ENCODE assay signal across 8 cellular contexts in the genomic region with DNA sequence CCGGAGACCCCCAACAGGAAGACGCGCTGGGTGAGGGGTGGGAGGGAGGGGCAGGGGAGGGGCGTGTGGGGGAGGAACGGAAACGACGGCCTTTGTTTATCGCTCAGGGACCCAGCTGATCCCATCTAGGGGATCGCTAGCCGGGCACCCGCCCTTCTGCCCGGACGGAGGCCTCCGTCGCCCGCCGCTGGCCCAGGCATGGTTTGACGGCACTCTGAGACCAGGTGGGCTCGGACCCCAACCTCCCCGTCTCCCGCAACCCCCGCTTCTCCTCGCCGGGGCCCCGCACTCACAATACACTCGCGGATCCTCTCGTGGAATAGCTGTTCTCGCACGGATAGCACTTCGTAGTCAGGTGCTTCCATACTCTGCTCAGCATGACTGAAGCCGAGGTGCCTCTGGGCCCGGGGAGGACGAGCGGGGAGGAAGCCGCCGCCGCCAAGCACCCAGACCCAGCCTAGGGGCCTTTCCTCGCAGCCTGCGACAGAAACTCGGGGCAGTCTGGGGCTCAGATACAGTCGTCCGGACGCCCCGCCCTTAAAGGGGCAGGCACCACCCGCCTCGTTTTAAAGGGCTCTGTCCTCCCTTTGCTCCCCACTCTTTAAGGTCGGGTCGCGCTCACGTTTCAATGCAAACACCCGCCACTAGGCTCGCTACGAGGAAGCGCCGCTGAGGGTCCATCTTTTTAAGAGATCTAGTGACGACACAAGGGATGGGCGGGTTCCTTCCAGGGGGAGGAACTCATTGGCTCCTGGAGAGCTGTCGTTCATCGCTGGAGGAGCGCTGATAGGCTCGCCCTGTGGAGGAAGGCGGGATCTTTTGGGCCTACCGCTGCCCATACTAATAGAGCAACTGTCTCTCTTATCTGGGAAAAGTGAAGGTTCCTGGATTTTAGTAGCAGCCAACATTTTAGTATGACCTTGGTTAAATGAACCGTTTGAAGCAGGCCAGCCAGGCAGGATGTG.
DNase-seq lines count a peak whose midpoint lies in the region; ATAC-seq and FAIRE-seq lines count a peak whose summit lies in the region.

A gene with protein sequence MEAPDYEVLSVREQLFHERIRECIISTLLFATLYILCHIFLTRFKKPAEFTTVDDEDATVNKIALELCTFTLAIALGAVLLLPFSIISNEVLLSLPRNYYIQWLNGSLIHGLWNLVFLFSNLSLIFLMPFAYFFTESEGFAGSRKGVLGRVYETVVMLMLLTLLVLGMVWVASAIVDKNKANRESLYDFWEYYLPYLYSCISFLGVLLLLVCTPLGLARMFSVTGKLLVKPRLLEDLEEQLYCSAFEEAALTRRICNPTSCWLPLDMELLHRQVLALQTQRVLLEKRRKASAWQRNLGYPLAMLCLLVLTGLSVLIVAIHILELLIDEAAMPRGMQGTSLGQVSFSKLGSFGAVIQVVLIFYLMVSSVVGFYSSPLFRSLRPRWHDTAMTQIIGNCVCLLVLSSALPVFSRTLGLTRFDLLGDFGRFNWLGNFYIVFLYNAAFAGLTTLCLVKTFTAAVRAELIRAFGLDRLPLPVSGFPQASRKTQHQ (minus strand): TSS at position 657 of the 965 bp plus-strand sequence. CDS start 292 bp downstream, at position 365.

- peak within 1 kb of the TSS; percentile 86 to 98 (median 95) for H3K4me2 ChIP-seq in BLaER1 treated with 17β-estradiol and CSF1 and Interleukin-3, amounts not matched to agents 10 nM and 100 nM

- H3K4me3 ChIP-seq in BLaER1 treated with 17β-estradiol and CSF1 and Interleukin-3, amounts not matched to agents 10 nM and 100 nM: peak within 1 kb of the TSS; percentile 85 to 100 (median 98)

- peak within 1 kb of the TSS; percentile 83 to 95 (median 94) for H3K27ac ChIP-seq in BLaER1 treated with 17β-estradiol and CSF1 and Interleukin-3, amounts not matched to agents 10 nM and 100 nM

- peaks cover 42 to 52% (median 45%) of the 10 kb centered on the region in 10 experiments for H3K4me1 ChIP-seq in BLaER1 treated with 17β-estradiol and CSF1 and Interleukin-3, amounts not matched to agents 10 nM and 100 nM

- peak within 1 kb of the TSS; percentile 92 to 98 (median 96) for H3K9ac ChIP-seq in BLaER1 treated with 17β-estradiol and CSF1 and Interleukin-3, amounts not matched to agents 10 nM and 100 nM

- peaks cover 0 to 15% (median 6%) of the 10 kb centered on the region in 11 experiments; a peak in 11 of 22 replicates for H3K9me3 ChIP-seq in BLaER1 treated with 17β-estradiol and CSF1 and Interleukin-3, amounts not matched to agents 10 nM and 100 nM (replicated peaks in 1 of 11)

- peaks cover 0 to 43% (median 33%) of the 10 kb centered on the region in 11 experiments; a peak in 15 of 22 replicates for H4K20me1 ChIP-seq in BLaER1 treated with 17β-estradiol and CSF1 and Interleukin-3, amounts not matched to agents 10 nM and 100 nM

- DNase-seq in GM19240 (ENCODE audit: insufficient read length, low spot score): peak; percentile 97
- peak; percentile 97 to 99 for DNase-seq in NCI-H526 (lab: John Stamatoyannopoulos, UW)
- peak; percentile 97 for DNase-seq in activated CD4-positive, alpha-beta T cell treated with anti-CD3 and anti-CD28 coated beads for 48 hours
- DNase-seq in kidney tubule cell (ENCODE audit: low spot score): peak; percentile 98
- DNase-seq in stimulated activated CD4-positive, alpha-beta T cell treated with anti-CD3 and anti-CD28 coated beads, Interleukin-1b, Interleukin-23, amount 100 ng/mL, for 24 hours (ENCODE audit: low read depth in 4 of 4, low spot score in 1 of 4): peak; percentile 77 to 91 (median 88)

- H3K27me3 ChIP-seq in BLaER1 treated with 17β-estradiol and CSF1 and Interleukin-3, amounts not matched to agents 10 nM and 100 nM: no peaks in the 10 kb centered on the region

- peaks cover 0 to 22% (median 16%) of the 10 kb centered on the region in 11 experiments; a peak in 11 of 22 replicates for H3K36me3 ChIP-seq in BLaER1 treated with 17β-estradiol and CSF1 and Interleukin-3, amounts not matched to agents 10 nM and 100 nM

- peak; percentile 98 for ATAC-seq in HG03460 (IDR thresholded peaks at IDR 0.05; ENCODE audit: unreplicated experiment)

- peak; percentile 45 for FAIRE-seq in colon (lab: Jason Lieb, UNC)

Comparison
In these comparisons a context has a peak if more than half of its experiments do, and no peak if none do; other contexts are left out.
1. Peak in every context shown above with its lines: DNase-seq, ATAC-seq, H3K4me3 ChIP-seq and H3K27ac ChIP-seq.